21 cellular contexts compared by ENCODE assay signal in genomic region chr11:115421338-115422012, GRCh38.
DNase-seq lines count a peak whose midpoint lies in the region; ATAC-seq and TF ChIP-seq lines count a peak whose summit lies in the region.
"Had no signal": no experiment of that assay in that cellular context is flagged by ENCODE, and none has a peak within 500 bp of the region (broad histone marks: within the 10 kb centered on the region; RNA-seq: fewer than 3 reads in every experiment).

No MANE protein-coding gene starts in this region.

- H4K20me1 ChIP-seq in MM.1S (ENCODE audit: insufficient read depth, low read length) = no peaks in the 10 kb centered on the region

- TF ChIP-seq CTCF in MM.1S (IDR thresholded peaks at IDR 0.05; ENCODE audit: low read length) (no peak), adrenal gland (IDR thresholded peaks at IDR 0.05) (no peak)

- H3K4me1 ChIP-seq in MM.1S (ENCODE audit: low read length) (0 out of 2 replicates have a peak, but pooled peaks cover 3% of the 10 kb centered on the region), adrenal gland (replicated peaks in 1 of 2) (peaks cover 0 to 15% of the 10 kb centered on the region in 2 donors), right cardiac atrium (ENCODE audit: control insufficient read depth, insufficient read depth, low read length) (no peaks in the 10 kb centered on the region)

- H3K27me3 ChIP-seq in MM.1S (replicated peaks; ENCODE audit: insufficient read depth, low read length) (no peaks in the 10 kb centered on the region), adrenal gland (no peaks in the 10 kb centered on the region), right cardiac atrium (ENCODE audit: control insufficient read depth, insufficient read depth) (no peaks in the 10 kb centered on the region)
- H3K27me3 ChIP-seq: neural progenitor cell, sigmoid colon had no signal

- no peak for TF ChIP-seq POLR2A in adrenal gland (IDR thresholded peaks at IDR 0.05)

- intact Hi-C loops in adrenal gland (cut with DNase I) = no loop called here
- intact Hi-C loops in right cardiac atrium (cut with DNase I) = no loop called here

- no peak overlapping the region for H2AFZ ChIP-seq in MM.1S (ENCODE audit: low read length)
- H2AFZ ChIP-seq: neural progenitor cell had no signal

- H3K36me3 ChIP-seq in MM.1S (replicated peaks; ENCODE audit: insufficient read depth, low read length) (no peaks in the 10 kb centered on the region), adrenal gland (replicated peaks in 1 of 2) (no peaks in the 10 kb centered on the region)
- H3K36me3 ChIP-seq: neural progenitor cell, sigmoid colon had no signal

- no peak overlapping the region for H3K27ac ChIP-seq in MM.1S (ENCODE audit: low read length)
- peak overlapping the region in 3 of 5 donors; percentile 14 to 64 (median 50) for H3K27ac ChIP-seq in adrenal gland
- H3K27ac ChIP-seq in right cardiac atrium (ENCODE audit: low read length) = no peak overlapping the region
- H3K27ac ChIP-seq: 22Rv1, coronary artery, neural progenitor cell, sigmoid colon had no signal

- DNase-seq in DMS53 (lab: John Stamatoyannopoulos, UW) (peak; percentile 28), DMS53 treated with DMSO at 0.1 percent for 48 hours (lab: John Stamatoyannopoulos, UW; ENCODE audit: unreplicated experiment) (no peak), MM.1S (no peak), adrenal gland (peak in 2 of 7 donors; percentile 13 to 23), right cardiac atrium (no peak), NCI-H1092 (lab: John Stamatoyannopoulos, UW) (no peak), KG1 (lab: John Stamatoyannopoulos, UW) (no peak), NCI-H226 (no peak)
- DNase-seq: activated CD4-positive, alpha-beta T cell treated with anti-CD3 and anti-CD28 coated beads, Interleukin-2, amount 50 U/mL, for 1 hour; activated CD8-positive, alpha-beta memory T cell treated with anti-CD3 and anti-CD28 coated beads, Interleukin-2, amount 10 ng/mL, durations not matched to agents 7 days and 5 days; activated naive CD4-positive, alpha-beta T cell treated with Interleukin-2 at 50 U/mL for 16 hours; activated T-cell treated with anti-CD3 and anti-CD28 coated beads, Interleukin-2, amount 50 U/mL, for 72 hours; amniotic stem cell; CD4-positive, CD25-positive, alpha-beta regulatory T cell; RPMI8226; sigmoid colon; stimulated activated naive CD8-positive, alpha-beta T cell treated with anti-CD3 and anti-CD28 coated beads, Interleukin-15, amount 100 ng/mL, for 72 hours had no signal

- peaks cover 96% of the 10 kb centered on the region for H3K79me2 ChIP-seq in MM.1S (ENCODE audit: low read length)

- 40 to 53% (median 41%) methylated on average over 9 of the region's 9 CpGs for WGBS in adrenal gland, 4 donors
- WGBS in right cardiac atrium = 50% methylated on average over 9 of the region's 9 CpGs

- H3K9me2 ChIP-seq in MM.1S (replicated peaks; ENCODE audit: insufficient read depth, low read length) = no peaks in the 10 kb centered on the region

- H3F3A ChIP-seq in MM.1S (ENCODE audit: insufficient read depth, low read length) = peaks cover 3% of the 10 kb centered on the region; the same call in 1 of the 2 replicates

- peak overlapping the region; percentile 12; the same call in 1 of the 2 replicates for H3K4me2 ChIP-seq in MM.1S (ENCODE audit: low read depth, low read length)
- H3K4me2 ChIP-seq: neural progenitor cell had no signal

- no peaks in the 10 kb centered on the region for H3K9me3 ChIP-seq in MM.1S (replicated peaks; ENCODE audit: insufficient read depth, low read length)
- H3K9me3 ChIP-seq in adrenal gland (replicated peaks in 1 of 3) = no peaks in the 10 kb centered on the region
- no peaks in the 10 kb centered on the region for H3K9me3 ChIP-seq in right cardiac atrium (ENCODE audit: control insufficient read depth, low read length)
- H3K9me3 ChIP-seq: sigmoid colon had no signal

- H3K9ac ChIP-seq in MM.1S (ENCODE audit: low read length) = no peak overlapping the region
- H3K9ac ChIP-seq: neural progenitor cell had no signal

- no peak overlapping the region for H3K4me3 ChIP-seq in MM.1S (ENCODE audit: low read length)
- H3K4me3 ChIP-seq in adrenal gland = peak overlapping the region in 1 of 4 donors; percentile 5
- H3K4me3 ChIP-seq in right cardiac atrium (ENCODE audit: low read length) = no peak overlapping the region
- H3K4me3 ChIP-seq: coronary artery, K562, neural progenitor cell, sigmoid colon had no signal

- peak; percentile 58 to 70 for ATAC-seq in right cardiac atrium
- ATAC-seq: activated CD8-positive, alpha-beta memory T cell treated with anti-CD3 and anti-CD28 coated beads, Interleukin-2, amount 10 ng/mL, durations not matched to agents 7 days and 5 days; activated T-cell treated with anti-CD3 and anti-CD28 coated beads, Interleukin-2, amount 50 U/mL, for 72 hours; K562; stimulated activated naive CD8-positive, alpha-beta T cell treated with anti-CD3 and anti-CD28 coated beads, Interleukin-15, amount 100 ng/mL, for 72 hours had no signal

Comparison
In these comparisons a context has a peak if more than half of its experiments do, and no peak if none do; other contexts are left out.
1. H3K27ac ChIP-seq: peak in adrenal gland (3 of 5); none in MM.1S (single experiment) and right cardiac atrium (single experiment).